Comparison of ENCODE assay signal across 22 cellular contexts in genomic region chr13:24071016-24071415, GRCh38.
DNase-seq lines count a peak whose midpoint lies in the region; FAIRE-seq and TF ChIP-seq lines count a peak whose summit lies in the region.
"Had no signal": no experiment of that assay in that cellular context is flagged by ENCODE, and none has a peak within 500 bp of the region (broad histone marks: within the 10 kb centered on the region; RNA-seq: fewer than 3 reads in every experiment).

No MANE protein-coding gene starts in this region.

- H3K9me3 ChIP-seq in SK-N-MC (ENCODE audit: low read depth, low read length) (no peaks in the 10 kb centered on the region), mesenchymal stem cell (ENCODE audit: control insufficient read depth, low read length) (no peaks in the 10 kb centered on the region), skeletal muscle satellite cell (replicated peaks; ENCODE audit: low read length) (no peaks in the 10 kb centered on the region), Caco-2 (no peaks in the 10 kb centered on the region)
- H3K9me3 ChIP-seq: HAP-1, Peyer's patch had no signal

- H3K36me3 Mint-ChIP-seq in HFFc6 (ENCODE audit: low read depth) (no peaks in the 10 kb centered on the region), Caco-2 (ENCODE audit: insufficient read depth, unreplicated experiment) (no peaks in the 10 kb centered on the region)
- H3K36me3 Mint-ChIP-seq: CD14-positive monocyte had no signal

- H3K27ac Mint-ChIP-seq in HFFc6: 0 out of 2 replicates have a peak overlapping the region, but pooled peaks have one; percentile 34
- H3K27ac Mint-ChIP-seq in Caco-2 (ENCODE audit: unreplicated experiment): no peak overlapping the region
- H3K27ac Mint-ChIP-seq: CD14-positive monocyte had no signal

- no peak for FAIRE-seq in GM12891 (lab: Jason Lieb, UNC)

- WGBS in mesenchymal stem cell: 89% methylated on average over 1 of the region's 1 CpG

- no peak overlapping the region for H3K4me2 ChIP-seq in mesenchymal stem cell (ENCODE audit: low read length, poor library complexity, severe bottlenecking)
- peak overlapping the region; percentile 34 for H3K4me2 ChIP-seq in skeletal muscle satellite cell (ENCODE audit: low read length)

- H2AFZ ChIP-seq in mesenchymal stem cell (ENCODE audit: low read depth, low read length): no peak overlapping the region

- H3K4me3 Mint-ChIP-seq in HFFc6 (no peak overlapping the region), Caco-2 (ENCODE audit: unreplicated experiment) (no peak overlapping the region)
- H3K4me3 Mint-ChIP-seq: CD14-positive monocyte had no signal

- H3K9me3 Mint-ChIP-seq in HFFc6 (no peaks in the 10 kb centered on the region), Caco-2 (ENCODE audit: unreplicated experiment) (no peaks in the 10 kb centered on the region)
- H3K9me3 Mint-ChIP-seq: CD14-positive monocyte had no signal

- no peak overlapping the region for H3K18ac ChIP-seq in mesenchymal stem cell (ENCODE audit: low read depth in 1 of 2, low read length in 2 of 2)

- in situ Hi-C loops in GM13976 (cut with MboI; ENCODE audit: low sequenced_read_pairs, unreplicated experiment): no loop called here

- no peak overlapping the region for H2AK5ac ChIP-seq in mesenchymal stem cell (ENCODE audit: low read length, severe bottlenecking)

- no peak overlapping the region for H2BK15ac ChIP-seq in mesenchymal stem cell (ENCODE audit: low read depth, poor library complexity, severe bottlenecking)

- no peak overlapping the region; the same call in 1 of the 2 replicates for H3K4me3 ChIP-seq in SK-N-MC
- H3K4me3 ChIP-seq in mesenchymal stem cell (ENCODE audit: insufficient read depth in 1 of 2, low read depth in 1 of 2, low read length in 2 of 2): no peak overlapping the region
- no peak overlapping the region for H3K4me3 ChIP-seq in skeletal muscle satellite cell (ENCODE audit: low read length)
- H3K4me3 ChIP-seq in Caco-2 (ENCODE audit: low read depth, low read length): no peak overlapping the region
- H3K4me3 ChIP-seq: HAP-1, Peyer's patch had no signal

- no peak overlapping the region for H2BK120ac ChIP-seq in mesenchymal stem cell (ENCODE audit: low read depth, low read length)

- H3K27me3 Mint-ChIP-seq in HFFc6 (ENCODE audit: insufficient read depth) (peaks cover 7% of the 10 kb centered on the region), Caco-2 (ENCODE audit: insufficient read depth, unreplicated experiment) (no peaks in the 10 kb centered on the region)

- H3K4me1 Mint-ChIP-seq in HFFc6 (ENCODE audit: low read depth): peaks cover 35% of the 10 kb centered on the region
- H3K4me1 Mint-ChIP-seq in Caco-2 (ENCODE audit: low read depth, unreplicated experiment): peaks cover 2% of the 10 kb centered on the region

- H3K4ac ChIP-seq in mesenchymal stem cell (ENCODE audit: low read depth in 1 of 2, low read length in 2 of 2): no peak overlapping the region

- H3K36me3 ChIP-seq in SK-N-MC (ENCODE audit: insufficient read depth, low read length): no peaks in the 10 kb centered on the region
- no peaks in the 10 kb centered on the region for H3K36me3 ChIP-seq in mesenchymal stem cell (ENCODE audit: control insufficient read depth in 1 of 2, insufficient read depth in 2 of 2, low read depth in 1 of 2, low read length in 2 of 2)
- H3K36me3 ChIP-seq in skeletal muscle satellite cell (ENCODE audit: insufficient read depth, low read length): no peaks in the 10 kb centered on the region
- H3K36me3 ChIP-seq in Caco-2 (ENCODE audit: control insufficient read depth, insufficient read depth, low read length): no peaks in the 10 kb centered on the region
- H3K36me3 ChIP-seq: HAP-1, Peyer's patch had no signal

- H3K27ac ChIP-seq in SK-N-MC (peak overlapping the region; percentile 82), mesenchymal stem cell (ENCODE audit: low read length, poor library complexity, severe bottlenecking) (no peak overlapping the region)
- H3K27ac ChIP-seq: Peyer's patch had no signal

- TF ChIP-seq CTCF in HFFc6 (IDR thresholded peaks at IDR 0.05) (no peak), Caco-2 (IDR thresholded peaks at IDR 0.05; ENCODE audit: insufficient read depth in 1 of 2, low read depth in 1 of 2, low read length in 1 of 2, severe bottlenecking in 1 of 2, unreplicated experiment in 1 of 2) (no peak), GM13976 (IDR thresholded peaks at IDR 0.05; ENCODE audit: borderline replicate concordance, control extremely low read depth, extremely low read depth, insufficient read depth, missing control alignments) (no peak)

- H3K4me1 ChIP-seq in mesenchymal stem cell (ENCODE audit: control insufficient read depth, insufficient read depth, low read depth, low read length): peaks cover 2% of the 10 kb centered on the region
- peaks cover 38% of the 10 kb centered on the region for H3K4me1 ChIP-seq in skeletal muscle satellite cell (ENCODE audit: control insufficient read depth, insufficient read depth, low read length)
- H3K4me1 ChIP-seq in Caco-2: peaks cover 10% of the 10 kb centered on the region
- H3K4me1 ChIP-seq: HAP-1 had no signal

- H3K23ac ChIP-seq in mesenchymal stem cell (ENCODE audit: low read length in 2 of 2): no peak overlapping the region

- no peak overlapping the region for H3K14ac ChIP-seq in mesenchymal stem cell (ENCODE audit: low read length in 2 of 2)

- BruUV-seq in Caco-2 (replicated peaks; lab: Mats Ljungman, UMichigan): no TSS peak

- DNase-seq in HFFc6 (no peak), SK-N-MC (ENCODE audit: low read depth, low spot score) (no peak), mesenchymal stem cell (no peak), GM12891 (ENCODE audit: insufficient read length, low spot score) (no peak), Caco-2 (no peak), GM13976 (ENCODE audit: low spot score) (no peak)
- DNase-seq: ACHN, AML-193, COR-L47, DMS153, Karpas-422, MM.1S, NCI-H1105, NCI-H1694 treated with DMSO at 0.1 percent for 48 hours, NCI-H2107, NCI-H226, NCI-H524 treated with DMSO at 0.1 percent for 48 hours, Peyer's patch, SHP77 had no signal

- POLR2A ChIA-PET in Caco-2 (lab: Charles Lee): interaction anchor here (1.0 kb wide), 1 partner anchor 154 kb away, joined by 3 read pairs; no protein-coding TSS in a partner anchor

- H3K9ac ChIP-seq in SK-N-MC (ENCODE audit: insufficient read length) (no peak overlapping the region), mesenchymal stem cell (ENCODE audit: low read length) (peak overlapping the region; percentile 49), skeletal muscle satellite cell (ENCODE audit: low read depth, low read length) (peak overlapping the region; percentile 20)

- H3K27me3 ChIP-seq in mesenchymal stem cell (ENCODE audit: control insufficient read depth in 1 of 2, insufficient read depth in 1 of 2, low read length in 2 of 2): peaks cover 0 to 4% of the 10 kb centered on the region in 2 experiments
- no peaks in the 10 kb centered on the region for H3K27me3 ChIP-seq in skeletal muscle satellite cell (ENCODE audit: control insufficient read depth, insufficient read depth, low read length)
- no peaks in the 10 kb centered on the region for H3K27me3 ChIP-seq in Caco-2 (replicated peaks; ENCODE audit: control insufficient read depth, insufficient read depth, low read length)
- H3K27me3 ChIP-seq: Peyer's patch had no signal

- CTCF ChIA-PET in Caco-2 (lab: Charles Lee): no interaction called here

- TF ChIP-seq POLR2A in GM12891 (IDR thresholded peaks at IDR 0.05; ENCODE audit: low read depth, low read length): no peak

- intact Hi-C loops in Caco-2 (cut with micrococcal nuclease; ENCODE audit: unreplicated experiment): no loop called here

- H2BK5ac ChIP-seq in mesenchymal stem cell (ENCODE audit: low read depth, low read length, poor library complexity, severe bottlenecking): no peak overlapping the region

- no peaks in the 10 kb centered on the region for H3K79me1 ChIP-seq in mesenchymal stem cell (replicated peaks; ENCODE audit: low read length, poor library complexity, severe bottlenecking)

- no peak overlapping the region for H4K91ac ChIP-seq in mesenchymal stem cell (ENCODE audit: low read length)

- no peak overlapping the region for H2BK12ac ChIP-seq in mesenchymal stem cell (ENCODE audit: low read length in 2 of 2)

- H4K8ac ChIP-seq in mesenchymal stem cell (ENCODE audit: low read length): no peak overlapping the region

TF ChIP-seq in GM12891, 5 proteins besides CTCF, POLR2A, EP300 and RAD21:
- TF ChIP-seq TAF1 (IDR thresholded peaks at IDR 0.05; ENCODE audit: low read depth, low read length) (no peak), PAX5 (IDR thresholded peaks at IDR 0.05; ENCODE audit: insufficient read depth, low read length, severe bottlenecking) (no peak), SPI1 (IDR thresholded peaks at IDR 0.05; ENCODE audit: low read depth, low read length) (no peak), POU2F2 (IDR thresholded peaks at IDR 0.05; ENCODE audit: low read depth, low read length) (no peak), POLR2AphosphoS5 (IDR thresholded peaks at IDR 0.05; ENCODE audit: low read depth, low read length) (no peak)
TF ChIP-seq in GM12891: peak in this region for 0.
